1 cellular context compared by ENCODE assay signal in genomic region chr19:277131-277530, GRCh38.
TF ChIP-seq lines count a peak whose summit lies in the region.

No MANE protein-coding gene starts in this region.

TF ChIP-seq in GM23338, 12 proteins besides CTCF, POLR2A, EP300 and RAD21:
- TF ChIP-seq ZNF462 (CRISPR knock-in tag; IDR thresholded peaks at IDR 0.05) (no peak), ZNF331 (CRISPR knock-in tag; IDR thresholded peaks at IDR 0.05; ENCODE audit: low read depth) (no peak), ETS1 (IDR thresholded peaks at IDR 0.05) (no peak), EZH2phosphoT487 (IDR thresholded peaks at IDR 0.05; ENCODE audit: unreplicated experiment) (no peak), ZNF114 (CRISPR knock-in tag; IDR thresholded peaks at IDR 0.05) (no peak), NANOG (IDR thresholded peaks at IDR 0.05; ENCODE audit: borderline replicate concordance) (no peak), JUNB (IDR thresholded peaks at IDR 0.05; ENCODE audit: unreplicated experiment) (no peak), CREB1 (CRISPR knock-in tag; IDR thresholded peaks at IDR 0.05; ENCODE audit: low read depth) (no peak)
